In genomic region chr4:157824006-157824405, GRCh38 we compare ENCODE assay signal across 1 cellular context.
TF ChIP-seq lines count a peak whose summit lies in the region.

No MANE protein-coding gene starts in this region.

TF ChIP-seq in WTC11, 78 proteins besides CTCF, POLR2A, EP300 and RAD21 (continued from another document):
- TF ChIP-seq, protein P1, sequence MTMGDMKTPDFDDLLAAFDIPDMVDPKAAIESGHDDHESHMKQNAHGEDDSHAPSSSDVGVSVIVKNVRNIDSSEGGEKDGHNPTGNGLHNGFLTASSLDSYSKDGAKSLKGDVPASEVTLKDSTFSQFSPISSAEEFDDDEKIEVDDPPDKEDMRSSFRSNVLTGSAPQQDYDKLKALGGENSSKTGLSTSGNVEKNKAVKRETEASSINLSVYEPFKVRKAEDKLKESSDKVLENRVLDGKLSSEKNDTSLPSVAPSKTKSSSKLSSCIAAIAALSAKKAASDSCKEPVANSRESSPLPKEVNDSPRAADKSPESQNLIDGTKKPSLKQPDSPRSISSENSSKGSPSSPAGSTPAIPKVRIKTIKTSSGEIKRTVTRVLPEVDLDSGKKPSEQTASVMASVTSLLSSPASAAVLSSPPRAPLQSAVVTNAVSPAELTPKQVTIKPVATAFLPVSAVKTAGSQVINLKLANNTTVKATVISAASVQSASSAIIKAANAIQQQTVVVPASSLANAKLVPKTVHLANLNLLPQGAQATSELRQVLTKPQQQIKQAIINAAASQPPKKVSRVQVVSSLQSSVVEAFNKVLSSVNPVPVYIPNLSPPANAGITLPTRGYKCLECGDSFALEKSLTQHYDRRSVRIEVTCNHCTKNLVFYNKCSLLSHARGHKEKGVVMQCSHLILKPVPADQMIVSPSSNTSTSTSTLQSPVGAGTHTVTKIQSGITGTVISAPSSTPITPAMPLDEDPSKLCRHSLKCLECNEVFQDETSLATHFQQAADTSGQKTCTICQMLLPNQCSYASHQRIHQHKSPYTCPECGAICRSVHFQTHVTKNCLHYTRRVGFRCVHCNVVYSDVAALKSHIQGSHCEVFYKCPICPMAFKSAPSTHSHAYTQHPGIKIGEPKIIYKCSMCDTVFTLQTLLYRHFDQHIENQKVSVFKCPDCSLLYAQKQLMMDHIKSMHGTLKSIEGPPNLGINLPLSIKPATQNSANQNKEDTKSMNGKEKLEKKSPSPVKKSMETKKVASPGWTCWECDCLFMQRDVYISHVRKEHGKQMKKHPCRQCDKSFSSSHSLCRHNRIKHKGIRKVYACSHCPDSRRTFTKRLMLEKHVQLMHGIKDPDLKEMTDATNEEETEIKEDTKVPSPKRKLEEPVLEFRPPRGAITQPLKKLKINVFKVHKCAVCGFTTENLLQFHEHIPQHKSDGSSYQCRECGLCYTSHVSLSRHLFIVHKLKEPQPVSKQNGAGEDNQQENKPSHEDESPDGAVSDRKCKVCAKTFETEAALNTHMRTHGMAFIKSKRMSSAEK (CRISPR knock-in tag; IDR thresholded peaks at IDR 0.05; ENCODE audit: borderline replicate concordance) = no peak
- TF ChIP-seq NR1H2 (CRISPR knock-in tag; IDR thresholded peaks at IDR 0.05) = no peak
- no peak for TF ChIP-seq FOXJ3 (CRISPR knock-in tag; IDR thresholded peaks at IDR 0.05; ENCODE audit: borderline replicate concordance)
- TF ChIP-seq TEAD1 (CRISPR knock-in tag; IDR thresholded peaks at IDR 0.05) = no peak
- TF ChIP-seq, protein P2, sequence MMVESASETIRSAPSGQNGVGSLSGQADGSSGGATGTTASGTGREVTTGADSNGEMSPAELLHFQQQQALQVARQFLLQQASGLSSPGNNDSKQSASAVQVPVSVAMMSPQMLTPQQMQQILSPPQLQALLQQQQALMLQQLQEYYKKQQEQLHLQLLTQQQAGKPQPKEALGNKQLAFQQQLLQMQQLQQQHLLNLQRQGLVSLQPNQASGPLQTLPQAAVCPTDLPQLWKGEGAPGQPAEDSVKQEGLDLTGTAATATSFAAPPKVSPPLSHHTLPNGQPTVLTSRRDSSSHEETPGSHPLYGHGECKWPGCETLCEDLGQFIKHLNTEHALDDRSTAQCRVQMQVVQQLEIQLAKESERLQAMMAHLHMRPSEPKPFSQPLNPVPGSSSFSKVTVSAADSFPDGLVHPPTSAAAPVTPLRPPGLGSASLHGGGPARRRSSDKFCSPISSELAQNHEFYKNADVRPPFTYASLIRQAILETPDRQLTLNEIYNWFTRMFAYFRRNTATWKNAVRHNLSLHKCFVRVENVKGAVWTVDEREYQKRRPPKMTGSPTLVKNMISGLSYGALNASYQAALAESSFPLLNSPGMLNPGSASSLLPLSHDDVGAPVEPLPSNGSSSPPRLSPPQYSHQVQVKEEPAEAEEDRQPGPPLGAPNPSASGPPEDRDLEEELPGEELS (CRISPR knock-in tag; IDR thresholded peaks at IDR 0.05) = no peak
- TF ChIP-seq, protein P3, sequence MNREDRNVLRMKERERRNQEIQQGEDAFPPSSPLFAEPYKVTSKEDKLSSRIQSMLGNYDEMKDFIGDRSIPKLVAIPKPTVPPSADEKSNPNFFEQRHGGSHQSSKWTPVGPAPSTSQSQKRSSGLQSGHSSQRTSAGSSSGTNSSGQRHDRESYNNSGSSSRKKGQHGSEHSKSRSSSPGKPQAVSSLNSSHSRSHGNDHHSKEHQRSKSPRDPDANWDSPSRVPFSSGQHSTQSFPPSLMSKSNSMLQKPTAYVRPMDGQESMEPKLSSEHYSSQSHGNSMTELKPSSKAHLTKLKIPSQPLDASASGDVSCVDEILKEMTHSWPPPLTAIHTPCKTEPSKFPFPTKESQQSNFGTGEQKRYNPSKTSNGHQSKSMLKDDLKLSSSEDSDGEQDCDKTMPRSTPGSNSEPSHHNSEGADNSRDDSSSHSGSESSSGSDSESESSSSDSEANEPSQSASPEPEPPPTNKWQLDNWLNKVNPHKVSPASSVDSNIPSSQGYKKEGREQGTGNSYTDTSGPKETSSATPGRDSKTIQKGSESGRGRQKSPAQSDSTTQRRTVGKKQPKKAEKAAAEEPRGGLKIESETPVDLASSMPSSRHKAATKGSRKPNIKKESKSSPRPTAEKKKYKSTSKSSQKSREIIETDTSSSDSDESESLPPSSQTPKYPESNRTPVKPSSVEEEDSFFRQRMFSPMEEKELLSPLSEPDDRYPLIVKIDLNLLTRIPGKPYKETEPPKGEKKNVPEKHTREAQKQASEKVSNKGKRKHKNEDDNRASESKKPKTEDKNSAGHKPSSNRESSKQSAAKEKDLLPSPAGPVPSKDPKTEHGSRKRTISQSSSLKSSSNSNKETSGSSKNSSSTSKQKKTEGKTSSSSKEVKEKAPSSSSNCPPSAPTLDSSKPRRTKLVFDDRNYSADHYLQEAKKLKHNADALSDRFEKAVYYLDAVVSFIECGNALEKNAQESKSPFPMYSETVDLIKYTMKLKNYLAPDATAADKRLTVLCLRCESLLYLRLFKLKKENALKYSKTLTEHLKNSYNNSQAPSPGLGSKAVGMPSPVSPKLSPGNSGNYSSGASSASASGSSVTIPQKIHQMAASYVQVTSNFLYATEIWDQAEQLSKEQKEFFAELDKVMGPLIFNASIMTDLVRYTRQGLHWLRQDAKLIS (CRISPR knock-in tag; IDR thresholded peaks at IDR 0.05; ENCODE audit: borderline replicate concordance) = no peak
- TF ChIP-seq ZNF138 (CRISPR knock-in tag; conservative IDR thresholded peaks at IDR 0.05) = no peak
- no peak for TF ChIP-seq ESRRA (CRISPR knock-in tag; IDR thresholded peaks at IDR 0.05; ENCODE audit: borderline replicate concordance)
- no peak for TF ChIP-seq E2F5 (CRISPR knock-in tag; IDR thresholded peaks at IDR 0.05)
- TF ChIP-seq ZNF263 (CRISPR knock-in tag; IDR thresholded peaks at IDR 0.05; ENCODE audit: low read depth) = no peak
- TF ChIP-seq ZNF416 (CRISPR knock-in tag; IDR thresholded peaks at IDR 0.05) = no peak
- no peak for TF ChIP-seq ZNF425 (CRISPR knock-in tag; conservative IDR thresholded peaks at IDR 0.05)
